ENCODE assay signal across 12 cellular contexts in the genomic region with DNA sequence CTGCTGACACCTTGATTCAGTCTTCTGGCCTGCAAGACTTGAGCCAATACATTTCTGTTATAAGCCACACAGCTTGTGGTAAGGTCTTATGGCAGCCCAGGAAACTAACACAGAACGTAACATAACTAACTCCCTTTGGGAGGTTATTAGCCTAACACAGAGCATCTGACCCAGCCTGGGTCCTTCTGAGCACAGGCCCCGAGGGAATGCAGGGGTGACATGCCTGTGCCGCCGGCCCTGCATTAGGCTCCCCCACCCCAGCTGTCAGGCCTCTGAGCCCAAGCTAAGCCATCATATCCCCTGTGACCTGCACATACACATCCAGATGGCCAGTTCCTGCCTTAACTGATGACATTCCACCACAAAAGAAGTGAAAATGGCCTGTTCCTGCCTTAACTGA. TPM values are rescaled to one million over a fixed set of nuclear protein-coding genes. Genes with fewer than 3 reads are reported as not detected.
DNase-seq lines count a peak whose midpoint lies in the region; ATAC-seq and TF ChIP-seq lines count a peak whose summit lies in the region.
"Not testable (repeated sequence)": the region's sequence is repeated elsewhere in the genome, so short reads cannot be mapped to it uniquely, and the experiment has no call there.
"Had no signal": no experiment of that assay in that cellular context is flagged by ENCODE, and none has a peak within 500 bp of the region (broad histone marks: within the 10 kb centered on the region; RNA-seq: fewer than 3 reads in every experiment).

No MANE protein-coding gene starts in this region.

- TF ChIP-seq CTCF in WERI-Rb-1 (IDR thresholded peaks at IDR 0.05; ENCODE audit: low read depth, low read length); glutamatergic neuron (IDR thresholded peaks at IDR 0.05; ENCODE audit: partially characterized antibody, unreplicated experiment): not testable (repeated sequence)

- H3K27me3 ChIP-seq in BLaER1 treated with 17β-estradiol and CSF1 and Interleukin-3, amounts not matched to agents 10 nM and 100 nM; HUES6 (ENCODE audit: control insufficient read depth, insufficient read depth, low read length); WERI-Rb-1 (ENCODE audit: insufficient read depth, low read depth, severe bottlenecking): not testable (repeated sequence)

- H4K20me1 ChIP-seq in BLaER1 treated with 17β-estradiol and CSF1 and Interleukin-3, amounts not matched to agents 10 nM and 100 nM, result not testable (repeated sequence)

- H3K27me3 Mint-ChIP-seq in glutamatergic neuron (ENCODE audit: unreplicated experiment), result peaks cover 10% of the 10 kb centered on the region
- peaks cover 0 to 23% (median 9%) of the 10 kb centered on the region in 3 donors for H3K27me3 Mint-ChIP-seq in naive B cell

- peaks cover 14% of the 10 kb centered on the region for H3K9me3 Mint-ChIP-seq in glutamatergic neuron (ENCODE audit: unreplicated experiment)
- H3K9me3 Mint-ChIP-seq in naive B cell, result not testable (repeated sequence)

- DNase-seq in NCI-H2171 treated with DMSO at 0.1 percent for 48 hours (lab: John Stamatoyannopoulos, UW), result peak; percentile 20
- DNase-seq in NCI-H82 treated with DMSO at 0.1 percent for 48 hours (lab: John Stamatoyannopoulos, UW; ENCODE audit: unreplicated experiment), result peak; percentile 84
- peak; percentile 75 for DNase-seq in WERI-Rb-1
- DNase-seq in glutamatergic neuron, result peak; percentile 52
- DNase-seq in naive B cell, result not testable (repeated sequence)

- not testable (repeated sequence) for H3K4me1 Mint-ChIP-seq in glutamatergic neuron (ENCODE audit: low read depth, unreplicated experiment)
- peaks cover 20 to 34% (median 31%) of the 10 kb centered on the region in 3 donors for H3K4me1 Mint-ChIP-seq in naive B cell

- ATAC-seq in naive B cell (ENCODE audit: low read depth in 2 of 2), result not testable (repeated sequence)

- not testable (repeated sequence) for H3K4me3 ChIP-seq in BLaER1 treated with 17β-estradiol and CSF1 and Interleukin-3, amounts not matched to agents 10 nM and 100 nM; WERI-Rb-1 (ENCODE audit: low read depth, low read length)
- H3K4me3 ChIP-seq in HUES6 (ENCODE audit: low read depth, low read length), result peak overlapping the region; percentile 1; the same call in 1 of the 2 replicates

- H3K36me3 Mint-ChIP-seq in glutamatergic neuron (ENCODE audit: unreplicated experiment), result peaks cover 24% of the 10 kb centered on the region
- H3K36me3 Mint-ChIP-seq in naive B cell, result not testable (repeated sequence)

- peak overlapping the region; percentile 26 to 99 (median 95); a peak in 19 of 22 replicates for H3K4me2 ChIP-seq in BLaER1 treated with 17β-estradiol and CSF1 and Interleukin-3, amounts not matched to agents 10 nM and 100 nM

- peaks cover 48 to 61% (median 54%) of the 10 kb centered on the region in 10 experiments for H3K4me1 ChIP-seq in BLaER1 treated with 17β-estradiol and CSF1 and Interleukin-3, amounts not matched to agents 10 nM and 100 nM
- H3K4me1 ChIP-seq in HUES6 (ENCODE audit: control insufficient read depth, insufficient read depth, low read length), result peaks cover 35% of the 10 kb centered on the region

- H3K9ac ChIP-seq in BLaER1 treated with 17β-estradiol and CSF1 and Interleukin-3, amounts not matched to agents 10 nM and 100 nM, result peak overlapping the region in 7 of 11 experiments; percentile 6 to 75 (median 26); a peak in 7 of 22 replicates
- H3K9ac ChIP-seq in HUES6 (ENCODE audit: low read length), result peak overlapping the region; percentile 80

- H3K4me3 Mint-ChIP-seq in glutamatergic neuron (ENCODE audit: unreplicated experiment); naive B cell: not testable (repeated sequence)

- H3K36me3 ChIP-seq in BLaER1 treated with 17β-estradiol and CSF1 and Interleukin-3, amounts not matched to agents 10 nM and 100 nM; HUES6 (ENCODE audit: control insufficient read depth, insufficient read depth, low read length); WERI-Rb-1: not testable (repeated sequence)

- not testable (repeated sequence) for H3K27ac Mint-ChIP-seq in glutamatergic neuron (ENCODE audit: unreplicated experiment)
- H3K27ac Mint-ChIP-seq in naive B cell, result peak overlapping the region in 4 of 6 donors; percentile 57 to 97 (median 68)

- peak overlapping the region in 8 of 11 experiments; percentile 81 to 91 (median 86); a peak in 16 of 22 replicates for H3K27ac ChIP-seq in BLaER1 treated with 17β-estradiol and CSF1 and Interleukin-3, amounts not matched to agents 10 nM and 100 nM
- peak overlapping the region; percentile 30; the same call in 1 of the 2 replicates for H3K27ac ChIP-seq in HUES6 (ENCODE audit: low read depth, low read length)
- not testable (repeated sequence) for H3K27ac ChIP-seq in WERI-Rb-1

- H3K9me3 ChIP-seq in BLaER1 treated with 17β-estradiol and CSF1 and Interleukin-3, amounts not matched to agents 10 nM and 100 nM (replicated peaks in 1 of 11), result peaks cover 0 to 13% (median 10%) of the 10 kb centered on the region in 11 experiments; a peak in 16 of 22 replicates
- H3K9me3 ChIP-seq in HUES6 (ENCODE audit: control insufficient read depth, insufficient read depth, low read depth, low read length), result peaks cover 16% of the 10 kb centered on the region; the same call in 1 of the 2 replicates
- not testable (repeated sequence) for H3K9me3 ChIP-seq in WERI-Rb-1 (ENCODE audit: severe bottlenecking)

RNA-seq across cellular contexts. Expression of a gene that starts 16.0 kb away (rescaled TPM):
- total RNA-seq in glutamatergic neuron (ENCODE audit: unreplicated experiment), result not detected
- polyA plus RNA-seq in naive B cell (ENCODE audit: low read depth in 6 of 6), result not detected
- total RNA-seq: CD8-positive, alpha-beta T cell; H4 had no signal

RNA-seq across cellular contexts. Expression of a gene that starts 20.9 kb away (rescaled TPM):
- total RNA-seq in glutamatergic neuron (ENCODE audit: unreplicated experiment), result 112 TPM
- 10 to 100 TPM; 45.8 to 88.7 (median 68.2) TPM for polyA plus RNA-seq in naive B cell (ENCODE audit: low read depth in 6 of 6)

RNA-seq across cellular contexts. Expression of a gene that starts 40.1 kb away (rescaled TPM):
- not detected for total RNA-seq in glutamatergic neuron (ENCODE audit: unreplicated experiment)
- polyA plus RNA-seq in naive B cell (ENCODE audit: low read depth in 6 of 6), result not detected
- total RNA-seq: A172; Calu3; CD8-positive, alpha-beta T cell; H4 had no signal
- polyA plus RNA-seq: CD14-positive monocyte had no signal
